24 cellular contexts compared by ENCODE assay signal in genomic region chr3:171741377-171741776, GRCh38.
DNase-seq lines count a peak whose midpoint lies in the region; ATAC-seq and TF ChIP-seq lines count a peak whose summit lies in the region.
"Had no signal": no experiment of that assay in that cellular context is flagged by ENCODE, and none has a peak within 500 bp of the region (broad histone marks: within the 10 kb centered on the region; RNA-seq: fewer than 3 reads in every experiment).

No MANE protein-coding gene starts in this region.

- ATAC-seq in HG02981 (IDR thresholded peaks at IDR 0.05; ENCODE audit: unreplicated experiment) (no peak), gastrocnemius medialis (no peak)
- ATAC-seq: left lung; naive thymus-derived CD8-positive, alpha-beta T cell; stimulated activated memory B cell treated with anti-CD40 and anti-IgM and Interleukin-4, amounts not matched to agents 10 μg/mL and 1 μg/mL and 100 μg/mL, for 72 hours had no signal

- H3K36me3 ChIP-seq in gastrocnemius medialis (no peaks in the 10 kb centered on the region), A673 (ENCODE audit: insufficient read depth, low read length, poor library complexity, severe bottlenecking) (no peaks in the 10 kb centered on the region)
- H3K36me3 ChIP-seq: BLaER1, colonic mucosa, HAP-1, left lung had no signal

- H3K27me3 ChIP-seq in gastrocnemius medialis (no peaks in the 10 kb centered on the region), A673 (replicated peaks; ENCODE audit: insufficient read depth, low read depth, low read length, poor library complexity) (no peaks in the 10 kb centered on the region)
- H3K27me3 ChIP-seq: BLaER1, colonic mucosa, esophagus squamous epithelium, left lung had no signal

- POLR2A ChIA-PET in A673 (lab: Charles Lee; ENCODE audit: low non-redundant PET), result no interaction called here

- TF ChIP-seq POLR2A in gastrocnemius medialis (IDR thresholded peaks at IDR 0.05), result no peak

- no peak for TF ChIP-seq CTCF in VCaP (conservative IDR thresholded peaks at IDR 0.05)
- no peak for TF ChIP-seq CTCF in gastrocnemius medialis (IDR thresholded peaks at IDR 0.05 in 4 of 5, conservative IDR thresholded peaks at IDR 0.05 in 1 of 5)
- no peak for TF ChIP-seq CTCF in A673 (conservative IDR thresholded peaks at IDR 0.05; ENCODE audit: low read depth, low read length)

- no peaks in the 10 kb centered on the region for H3K4me1 ChIP-seq in gastrocnemius medialis
- H3K4me1 ChIP-seq in A673 (ENCODE audit: insufficient read depth, low read length, poor library complexity, severe bottlenecking), result no peaks in the 10 kb centered on the region
- H3K4me1 ChIP-seq: BLaER1, HAP-1, left lung had no signal

- H3K27ac ChIP-seq in VCaP (peak overlapping the region; percentile 78), gastrocnemius medialis (no peak overlapping the region), A673 (ENCODE audit: low read depth, low read length, poor library complexity, severe bottlenecking) (no peak overlapping the region)
- H3K27ac ChIP-seq: BLaER1, colonic mucosa, esophagus squamous epithelium, left lung had no signal

- intact Hi-C loops in gastrocnemius medialis (cut with DNase I; ENCODE audit: low total_unique reads) (no loop called here), A673 (cut with micrococcal nuclease; ENCODE audit: unreplicated experiment) (no loop called here)

- BruUV-seq in A673 (replicated peaks; lab: Mats Ljungman, UMichigan), result no TSS peak

- CTCF ChIA-PET in A673 (lab: Charles Lee), result no interaction called here

- in situ Hi-C loops in gastrocnemius medialis (cut with MboI; ENCODE audit: low sequenced_read_pairs in 4 of 4), result no loop called here

- DNase-seq in DMS79 (lab: John Stamatoyannopoulos, UW) (peak; percentile 37), NCI-H1417 (lab: John Stamatoyannopoulos, UW) (peak in 2 of 3 experiments; percentile 7 to 75), NCI-H2196 treated with DMSO at 0.1 percent for 48 hours (lab: John Stamatoyannopoulos, UW; ENCODE audit: unreplicated experiment) (peak; percentile 82), UCSD-AML1 (lab: John Stamatoyannopoulos, UW; ENCODE audit: unreplicated experiment) (no peak), gastrocnemius medialis (no peak), A673 (ENCODE audit: low spot score) (no peak)
- DNase-seq: activated CD4-positive, alpha-beta T cell treated with anti-CD3 and anti-CD28 coated beads, Interleukin-2, amount 10 ng/mL, durations not matched to agents 24 days and 14 days; activated naive CD4-positive, alpha-beta T cell treated with anti-CD3 and anti-CD28 coated beads for 36 hours; activated T-cell treated with anti-CD3 and anti-CD28 coated beads, Interleukin-2, amount 50 U/mL, for 48 hours; Caco-2; colonic mucosa; esophagus squamous epithelium; hippocampal formation; IMR-90; left lung; naive thymus-derived CD8-positive, alpha-beta T cell; NCI-H1694 treated with DMSO at 0.1 percent for 48 hours; retina had no signal

- H3K9me3 ChIP-seq in gastrocnemius medialis (no peaks in the 10 kb centered on the region), A673 (ENCODE audit: low read depth, low read length, poor library complexity, severe bottlenecking) (no peaks in the 10 kb centered on the region)
- H3K9me3 ChIP-seq: Caco-2, colonic mucosa, esophagus squamous epithelium, HAP-1, left lung had no signal

- no peak overlapping the region for H3K4me3 ChIP-seq in gastrocnemius medialis
- H3K4me3 ChIP-seq in A673 (ENCODE audit: low read depth, low read length, poor library complexity, severe bottlenecking), result no peak overlapping the region
- H3K4me3 ChIP-seq: BLaER1, colonic mucosa, esophagus squamous epithelium, HAP-1, left lung, smooth muscle cell had no signal

Comparison
In these comparisons a context has a peak if more than half of its experiments do, and no peak if none do; other contexts are left out.
1. DNase-seq: peak in DMS79 (single experiment), NCI-H1417 (2 of 3) and NCI-H2196 treated with DMSO at 0.1 percent for 48 hours (single experiment); none in UCSD-AML1 (single experiment), gastrocnemius medialis (0 of 2) and A673 (single experiment).